ENCODE assay signal across 27 cellular contexts in the genomic region with DNA sequence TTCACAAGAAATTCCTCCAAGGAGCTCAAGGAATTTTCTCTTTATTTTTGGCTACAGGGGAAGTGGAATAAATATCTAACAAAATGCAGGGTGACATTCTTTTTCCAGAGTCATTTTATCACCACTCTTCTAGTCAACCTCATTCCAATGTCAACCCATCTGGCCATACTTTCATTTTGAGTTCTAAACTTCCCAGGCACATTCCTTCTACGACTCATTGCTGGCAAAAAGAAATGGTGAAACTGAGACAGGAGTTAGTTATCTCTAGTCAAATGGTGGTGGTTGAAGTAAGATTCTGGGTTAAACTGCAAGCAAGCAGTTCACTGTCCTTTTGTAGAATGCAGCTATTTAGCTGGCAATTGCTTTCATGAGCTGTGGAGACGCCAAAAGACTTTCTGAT.
DNase-seq lines count a peak whose midpoint lies in the region; ATAC-seq, FAIRE-seq and TF ChIP-seq lines count a peak whose summit lies in the region.
"Had no signal": no experiment of that assay in that cellular context is flagged by ENCODE, and none has a peak within 500 bp of the region (broad histone marks: within the 10 kb centered on the region; RNA-seq: fewer than 3 reads in every experiment).

No MANE protein-coding gene starts in this region.

- 0 out of 2 replicates have a peak overlapping the region, but pooled peaks have one; percentile 3 for H2AFZ ChIP-seq in GM23248
- H2AFZ ChIP-seq in astrocyte (ENCODE audit: low read depth, low read length) = no peak overlapping the region
- H2AFZ ChIP-seq: parathyroid adenoma had no signal

- FAIRE-seq in astrocyte (lab: Jason Lieb, UNC) = peak; percentile 97

- H3K4me3 Mint-ChIP-seq in astrocyte (ENCODE audit: unreplicated experiment) = no peak overlapping the region
- H3K4me3 Mint-ChIP-seq: activated CD4-positive, alpha-beta T cell treated with anti-CD3 and anti-CD28 coated beads, Interleukin-2, amount 10 ng/mL, durations not matched to agents 24 days and 14 days; activated CD8-positive, alpha-beta memory T cell treated with anti-CD3 and anti-CD28 coated beads, Interleukin-2, amount 10 ng/mL, durations not matched to agents 7 days and 5 days; activated naive CD8-positive, alpha-beta T cell treated with anti-CD3 and anti-CD28 coated beads for 36 hours; endodermal cell; memory B cell; naive thymus-derived CD8-positive, alpha-beta T cell; T-helper 17 cell had no signal

- peak overlapping the region; percentile 80 for H3K27ac Mint-ChIP-seq in astrocyte (ENCODE audit: unreplicated experiment)
- H3K27ac Mint-ChIP-seq: activated CD4-positive, alpha-beta T cell treated with anti-CD3 and anti-CD28 coated beads, Interleukin-2, amount 10 ng/mL, durations not matched to agents 24 days and 14 days; activated naive CD8-positive, alpha-beta T cell treated with anti-CD3 and anti-CD28 coated beads for 36 hours; endodermal cell; memory B cell; naive thymus-derived CD8-positive, alpha-beta T cell; T-helper 17 cell had no signal

- ATAC-seq in HG03342 (IDR thresholded peaks at IDR 0.05; ENCODE audit: unreplicated experiment) = no peak
- ATAC-seq in HG03439 (IDR thresholded peaks at IDR 0.05; ENCODE audit: unreplicated experiment) = no peak
- ATAC-seq: activated CD8-positive, alpha-beta memory T cell treated with anti-CD3 and anti-CD28 coated beads, Interleukin-2, amount 10 ng/mL, durations not matched to agents 7 days and 5 days; HCT116; heart left ventricle; left colon; naive thymus-derived CD8-positive, alpha-beta T cell; Panc1; T-helper 17 cell had no signal

- H3F3A ChIP-seq in GM23248 (ENCODE audit: insufficient read depth) = peaks cover 20% of the 10 kb centered on the region

- peak; percentile 43 for DNase-seq in GM23248
- peak; percentile 74 for DNase-seq in astrocyte (ENCODE audit: low read depth)
- no peak for DNase-seq in posterior cingulate gyrus
- DNase-seq in esophagus muscularis mucosa (ENCODE audit: extremely low spot score) = no peak
- DNase-seq: activated CD4-positive, alpha-beta T cell treated with anti-CD3 and anti-CD28 coated beads, Interleukin-2, amount 10 ng/mL, durations not matched to agents 24 days and 14 days; activated CD8-positive, alpha-beta memory T cell treated with anti-CD3 and anti-CD28 coated beads, Interleukin-2, amount 10 ng/mL, durations not matched to agents 7 days and 5 days; activated naive CD8-positive, alpha-beta T cell treated with anti-CD3 and anti-CD28 coated beads for 36 hours; BE2C; brain microvascular endothelial cell; cortex of kidney; DMS79; endodermal cell; heart left ventricle; left colon; naive thymus-derived CD8-positive, alpha-beta T cell; NCI-H1048; NCI-H1930; NCI-H446; T-helper 17 cell had no signal

- TF ChIP-seq EP300 in esophagus muscularis mucosa (IDR thresholded peaks at IDR 0.05) = no peak

- H3K9me2 ChIP-seq in GM23248 (ENCODE audit: insufficient read depth) = no peaks in the 10 kb centered on the region; the same call in 1 of the 2 replicates

- H3K4me1 ChIP-seq in GM23248 (ENCODE audit: insufficient read depth) (peaks cover 31% of the 10 kb centered on the region), astrocyte (ENCODE audit: insufficient read depth, low read length) (peaks cover 20% of the 10 kb centered on the region), mesodermal cell (ENCODE audit: control insufficient read depth, insufficient read depth, low read length, poor library complexity, severe bottlenecking) (peaks cover 30% of the 10 kb centered on the region), esophagus muscularis mucosa (no peaks in the 10 kb centered on the region)
- H3K4me1 ChIP-seq: parathyroid adenoma had no signal

- peaks cover 8% of the 10 kb centered on the region for H3K36me3 Mint-ChIP-seq in astrocyte (ENCODE audit: low read depth, unreplicated experiment)
- H3K36me3 Mint-ChIP-seq: activated naive CD8-positive, alpha-beta T cell treated with anti-CD3 and anti-CD28 coated beads for 36 hours; memory B cell; naive thymus-derived CD8-positive, alpha-beta T cell had no signal

- H3K4me2 ChIP-seq in GM23248 (ENCODE audit: unreplicated experiment) = peak overlapping the region; percentile 55
- peak overlapping the region; percentile 47 for H3K4me2 ChIP-seq in astrocyte (ENCODE audit: low read length)

- H3K36me3 ChIP-seq in GM23248 (ENCODE audit: low read depth) (no peaks in the 10 kb centered on the region), astrocyte (ENCODE audit: insufficient read depth, low read length) (no peaks in the 10 kb centered on the region), mesodermal cell (ENCODE audit: control insufficient read depth, insufficient read depth, low read length) (no peaks in the 10 kb centered on the region), esophagus muscularis mucosa (no peaks in the 10 kb centered on the region)
- H3K36me3 ChIP-seq: brain microvascular endothelial cell, heart left ventricle, SJSA1 had no signal

- peak overlapping the region; percentile 31 for H3K27ac ChIP-seq in GM23248
- H3K27ac ChIP-seq in astrocyte (ENCODE audit: low read depth, low read length) = peak overlapping the region; percentile 31
- H3K27ac ChIP-seq in mesodermal cell (ENCODE audit: low read depth, low read length, severe bottlenecking) = peak overlapping the region; percentile 83
- no peak overlapping the region for H3K27ac ChIP-seq in esophagus muscularis mucosa (replicated peaks in 1 of 4)
- H3K27ac ChIP-seq: brain microvascular endothelial cell, parathyroid adenoma, SJSA1 had no signal

- no peaks in the 10 kb centered on the region for H3K9me3 ChIP-seq in GM23248 (ENCODE audit: low read depth)
- H3K9me3 ChIP-seq in astrocyte (ENCODE audit: insufficient read depth, low read depth, low read length) = no peaks in the 10 kb centered on the region
- no peaks in the 10 kb centered on the region for H3K9me3 ChIP-seq in mesodermal cell (ENCODE audit: control insufficient read depth, low read length)
- H3K9me3 ChIP-seq in esophagus muscularis mucosa = no peaks in the 10 kb centered on the region
- H3K9me3 ChIP-seq: BE2C, heart left ventricle, SJSA1 had no signal

- TF ChIP-seq CTCF in astrocyte (IDR thresholded peaks at IDR 0.05; ENCODE audit: insufficient read depth, low read depth, low read length) = no peak
- TF ChIP-seq CTCF in esophagus muscularis mucosa (IDR thresholded peaks at IDR 0.05) = no peak

- 40 to 44% methylated on average over 2 of the region's 2 CpGs for WGBS in GM23248 (ENCODE audit: low coverage in 1 of 2, low lambda C conversion rate in 2 of 2, missing lambda C conversion rate in 2 of 2), 2 experiments
- WGBS in mesodermal cell (ENCODE audit: insufficient coverage in 2 of 2), 2 experiments = 83 to 86% methylated on average over 1 to 2 of the region's 2 CpGs
- 49% methylated on average over 2 of the region's 2 CpGs for WGBS in esophagus muscularis mucosa

- H3K9me3 Mint-ChIP-seq in astrocyte (ENCODE audit: unreplicated experiment) = no peaks in the 10 kb centered on the region
- H3K9me3 Mint-ChIP-seq: activated CD4-positive, alpha-beta T cell treated with anti-CD3 and anti-CD28 coated beads, Interleukin-2, amount 10 ng/mL, durations not matched to agents 24 days and 14 days; activated naive CD8-positive, alpha-beta T cell treated with anti-CD3 and anti-CD28 coated beads for 36 hours; endodermal cell; memory B cell; naive thymus-derived CD8-positive, alpha-beta T cell had no signal

- no peaks in the 10 kb centered on the region for H4K20me1 ChIP-seq in GM23248 (ENCODE audit: insufficient read depth)
- H4K20me1 ChIP-seq in astrocyte (ENCODE audit: insufficient read depth, low read length) = no peaks in the 10 kb centered on the region

- H3K79me2 ChIP-seq in GM23248 (ENCODE audit: insufficient read depth) (no peaks in the 10 kb centered on the region), astrocyte (ENCODE audit: insufficient read depth, low read length) (no peaks in the 10 kb centered on the region)
- H3K79me2 ChIP-seq: parathyroid adenoma had no signal

- H3K27me3 ChIP-seq in GM23248 (replicated peaks; ENCODE audit: insufficient read depth) (no peaks in the 10 kb centered on the region), astrocyte (ENCODE audit: insufficient read depth, low read length) (no peaks in the 10 kb centered on the region), esophagus muscularis mucosa (no peaks in the 10 kb centered on the region)
- H3K27me3 ChIP-seq: BE2C, brain microvascular endothelial cell, heart left ventricle, SJSA1 had no signal

- peak overlapping the region; percentile 2; the same call in 1 of the 2 replicates for H3K4me3 ChIP-seq in GM23248
- no peak overlapping the region for H3K4me3 ChIP-seq in astrocyte (ENCODE audit: insufficient read depth, low read depth, low read length)
- H3K4me3 ChIP-seq in mesodermal cell (ENCODE audit: extremely low read depth, insufficient read depth, low read length, poor library complexity, severe bottlenecking) = no peak overlapping the region
- H3K4me3 ChIP-seq in esophagus muscularis mucosa = no peak overlapping the region
- H3K4me3 ChIP-seq: heart left ventricle, SJSA1 had no signal

- in situ Hi-C loops in GM23248 (cut with MboI) = no loop called here

- no peak overlapping the region for H3K9ac ChIP-seq in GM23248
- H3K9ac ChIP-seq in astrocyte (ENCODE audit: low read length) = no peak overlapping the region
- H3K9ac ChIP-seq: parathyroid adenoma had no signal

- peaks cover 50% of the 10 kb centered on the region for H3K4me1 Mint-ChIP-seq in astrocyte (ENCODE audit: low read depth, unreplicated experiment)
- H3K4me1 Mint-ChIP-seq: activated naive CD8-positive, alpha-beta T cell treated with anti-CD3 and anti-CD28 coated beads for 36 hours; naive thymus-derived CD8-positive, alpha-beta T cell had no signal

- intact Hi-C loops in posterior cingulate gyrus (cut with DNase I) (no loop called here), esophagus muscularis mucosa (cut with DNase I) (no loop called here)

- H3K27me3 Mint-ChIP-seq in astrocyte (ENCODE audit: low read depth, unreplicated experiment) = no peaks in the 10 kb centered on the region
- H3K27me3 Mint-ChIP-seq: activated naive CD8-positive, alpha-beta T cell treated with anti-CD3 and anti-CD28 coated beads for 36 hours; memory B cell; T-helper 17 cell had no signal

- TF ChIP-seq POLR2A in esophagus muscularis mucosa (IDR thresholded peaks at IDR 0.05; ENCODE audit: low read depth) = no peak

Comparison
In these comparisons a context has a peak if more than half of its experiments do, and no peak if none do; other contexts are left out.
1. DNase-seq: peak in GM23248 (single experiment) and astrocyte (single experiment); none in posterior cingulate gyrus (0 of 10) and esophagus muscularis mucosa (single experiment).
2. H3K27ac ChIP-seq: peak in GM23248 (single experiment), astrocyte (single experiment) and mesodermal cell (single experiment); none in esophagus muscularis mucosa (0 of 4).